ENCODE assay signal across 17 cellular contexts in genomic region chr4:98664959-98665358, GRCh38. TPM values are rescaled to one million over a fixed set of nuclear protein-coding genes. Genes with fewer than 3 reads are reported as not detected.
A peak's percentile ranks its signal among the peaks of the same experiment; 100 is the strongest.
DNase-seq lines count a peak whose midpoint lies in the region; ATAC-seq and TF ChIP-seq lines count a peak whose summit lies in the region.
"Had no signal": no experiment of that assay in that cellular context is flagged by ENCODE, and none has a peak within 500 bp of the region (broad histone marks: within the 10 kb centered on the region; RNA-seq: fewer than 3 reads in every experiment).

No MANE protein-coding gene starts in this region.

- TF ChIP-seq CTCF in KMS-11 (conservative IDR thresholded peaks at IDR 0.05; ENCODE audit: low read depth, low read length) (no peak), neural progenitor cell (IDR thresholded peaks at IDR 0.05) (no peak)

- H3K4me1 Mint-ChIP-seq in activated T-helper 1 cell treated with anti-CD3 and anti-CD28 coated beads, Interleukin-12 subunit alpha, Interleukin-12 subunit beta, Interleukin-2, Interleukin-4 antibody, amounts not matched to agents 30 ng/mL and 10 ng/mL and 1 ng/mL, durations not matched to agents 14 hours and 24 hours and 36 hours (ENCODE audit: low read depth), result peaks cover 50% of the 10 kb centered on the region
- H3K4me1 Mint-ChIP-seq in neural progenitor cell, result peaks cover 27% of the 10 kb centered on the region

- H4K20me1 ChIP-seq in KMS-11 (ENCODE audit: insufficient read depth) (no peaks in the 10 kb centered on the region), neural progenitor cell (ENCODE audit: low read depth) (no peaks in the 10 kb centered on the region)

- H3K4me3 Mint-ChIP-seq in activated T-helper 1 cell treated with anti-CD3 and anti-CD28 coated beads, Interleukin-12 subunit alpha, Interleukin-12 subunit beta, Interleukin-2, Interleukin-4 antibody, amounts not matched to agents 30 ng/mL and 10 ng/mL and 1 ng/mL, durations not matched to agents 14 hours and 24 hours and 36 hours, result no peak overlapping the region
- H3K4me3 Mint-ChIP-seq in neural progenitor cell, result no peak overlapping the region
- H3K4me3 Mint-ChIP-seq: stimulated activated naive CD8-positive, alpha-beta T cell treated with anti-CD3 and anti-CD28 coated beads, Interleukin-15, Interleukin-2, amounts not matched to agents 100 ng/mL and 50 ng/mL, for 24 hours had no signal

- ATAC-seq in GM21423 (IDR thresholded peaks at IDR 0.05; ENCODE audit: unreplicated experiment) (no peak), GM21390 (IDR thresholded peaks at IDR 0.05; ENCODE audit: unreplicated experiment) (no peak)

- no peaks in the 10 kb centered on the region for H3K79me2 ChIP-seq in KMS-11 (ENCODE audit: insufficient read depth, low read depth)
- no peaks in the 10 kb centered on the region for H3K79me2 ChIP-seq in neural progenitor cell (ENCODE audit: low read depth)

- H3K27me3 Mint-ChIP-seq in activated T-helper 1 cell treated with anti-CD3 and anti-CD28 coated beads, Interleukin-12 subunit alpha, Interleukin-12 subunit beta, Interleukin-2, Interleukin-4 antibody, amounts not matched to agents 30 ng/mL and 10 ng/mL and 1 ng/mL, durations not matched to agents 14 hours and 24 hours and 36 hours (ENCODE audit: insufficient read depth), result no peaks in the 10 kb centered on the region
- H3K27me3 Mint-ChIP-seq in neural progenitor cell (ENCODE audit: insufficient read depth, low read depth), result peaks cover 9% of the 10 kb centered on the region
- H3K27me3 Mint-ChIP-seq: stimulated activated naive CD8-positive, alpha-beta T cell treated with anti-CD3 and anti-CD28 coated beads, Interleukin-15, Interleukin-2, amounts not matched to agents 100 ng/mL and 50 ng/mL, for 24 hours had no signal

- H3K4me2 ChIP-seq in KMS-11, result peak overlapping the region; percentile 98; the same call in 1 of the 2 replicates
- H3K4me2 ChIP-seq in neural progenitor cell, result no peak overlapping the region

- H3K36me3 ChIP-seq in KMS-11 (ENCODE audit: insufficient read depth), result no peaks in the 10 kb centered on the region
- H3K36me3 ChIP-seq in neural progenitor cell, result no peaks in the 10 kb centered on the region
- H3K36me3 ChIP-seq: sigmoid colon had no signal

- H3K36me3 Mint-ChIP-seq in activated T-helper 1 cell treated with anti-CD3 and anti-CD28 coated beads, Interleukin-12 subunit alpha, Interleukin-12 subunit beta, Interleukin-2, Interleukin-4 antibody, amounts not matched to agents 30 ng/mL and 10 ng/mL and 1 ng/mL, durations not matched to agents 14 hours and 24 hours and 36 hours (ENCODE audit: low read depth), result peaks cover 7% of the 10 kb centered on the region
- peaks cover 5% of the 10 kb centered on the region for H3K36me3 Mint-ChIP-seq in neural progenitor cell

- H3K9me3 Mint-ChIP-seq in activated T-helper 1 cell treated with anti-CD3 and anti-CD28 coated beads, Interleukin-12 subunit alpha, Interleukin-12 subunit beta, Interleukin-2, Interleukin-4 antibody, amounts not matched to agents 30 ng/mL and 10 ng/mL and 1 ng/mL, durations not matched to agents 14 hours and 24 hours and 36 hours, result peaks cover 20% of the 10 kb centered on the region
- H3K9me3 Mint-ChIP-seq in neural progenitor cell, result peaks cover 20% of the 10 kb centered on the region
- H3K9me3 Mint-ChIP-seq: stimulated activated naive CD8-positive, alpha-beta T cell treated with anti-CD3 and anti-CD28 coated beads, Interleukin-15, Interleukin-2, amounts not matched to agents 100 ng/mL and 50 ng/mL, for 24 hours had no signal

- no peak overlapping the region for H3K9ac ChIP-seq in KMS-11
- no peak overlapping the region for H3K9ac ChIP-seq in neural progenitor cell

- peaks cover 51% of the 10 kb centered on the region for H3K4me1 ChIP-seq in KMS-11 (ENCODE audit: low read depth, poor library complexity, severe bottlenecking)
- peaks cover 35% of the 10 kb centered on the region for H3K4me1 ChIP-seq in neural progenitor cell

- H3K27me3 ChIP-seq in KMS-11 (ENCODE audit: insufficient read depth, low read depth) (no peaks in the 10 kb centered on the region), neural progenitor cell (peaks cover 12% of the 10 kb centered on the region)
- H3K27me3 ChIP-seq: sigmoid colon had no signal

- H2AFZ ChIP-seq in KMS-11 (ENCODE audit: low read depth), result no peak overlapping the region
- H2AFZ ChIP-seq in neural progenitor cell (replicated peaks), result no peak overlapping the region

- DNase-seq in activated CD4-positive, alpha-beta T cell treated with anti-CD3 and anti-CD28 coated beads for 48 hours, result peak; percentile 28
- DNase-seq in activated CD4-positive, alpha-beta T cell treated with anti-CD3 and anti-CD28 coated beads, Interleukin-2, amount 50 U/mL, for 4 hours, result no peak
- no peak for DNase-seq in activated T-helper 1 cell treated with anti-CD3 and anti-CD28 coated beads, Interleukin-12 subunit alpha, Interleukin-12 subunit beta, Interleukin-2, Interleukin-4 antibody, amounts not matched to agents 30 ng/mL and 10 ng/mL and 1 ng/mL, durations not matched to agents 14 hours and 24 hours and 36 hours (ENCODE audit: low spot score)
- peak; percentile 42 for DNase-seq in neural progenitor cell (ENCODE audit: low spot score)
- no peak for DNase-seq in NCI-H446 (lab: John Stamatoyannopoulos, UW)
- DNase-seq: GDM1, glutamatergic neuron, KG1, NCI-H1105, NCI-H2107, NCI-H526 treated with DMSO at 0.1 percent for 48 hours, sigmoid colon, trophoblast cell had no signal

- peaks cover 24% of the 10 kb centered on the region for H3F3A ChIP-seq in neural progenitor cell (ENCODE audit: low read depth)

- H3K4me3 ChIP-seq in KMS-11 (IDR thresholded peaks at IDR 0.05; ENCODE audit: insufficient read depth, low read depth, low read length) (no peak overlapping the region), neural progenitor cell (no peak overlapping the region)
- H3K4me3 ChIP-seq: sigmoid colon had no signal

- no peaks in the 10 kb centered on the region for H3K9me3 ChIP-seq in neural progenitor cell (ENCODE audit: low read depth)
- H3K9me3 ChIP-seq: sigmoid colon had no signal

- intact Hi-C loops in activated T-helper 1 cell treated with anti-CD3 and anti-CD28 coated beads, Interleukin-12 subunit alpha, Interleukin-12 subunit beta, Interleukin-2, Interleukin-4 antibody, amounts not matched to agents 30 ng/mL and 10 ng/mL and 1 ng/mL, durations not matched to agents 14 hours and 24 hours and 36 hours (cut with micrococcal nuclease), result loop anchor here (5.0 to 10.0 kb wide), 4 partner anchors 127 to 1280 kb away; partner anchors contain the start of genes ADH5 and DNAJB14

- peak overlapping the region; percentile 99; the same call in 1 of the 2 replicates for H3K27ac ChIP-seq in KMS-11
- no peak overlapping the region for H3K27ac ChIP-seq in neural progenitor cell
- H3K27ac ChIP-seq: sigmoid colon had no signal

- H3K27ac Mint-ChIP-seq in activated T-helper 1 cell treated with anti-CD3 and anti-CD28 coated beads, Interleukin-12 subunit alpha, Interleukin-12 subunit beta, Interleukin-2, Interleukin-4 antibody, amounts not matched to agents 30 ng/mL and 10 ng/mL and 1 ng/mL, durations not matched to agents 14 hours and 24 hours and 36 hours, result peak overlapping the region; percentile 77
- H3K27ac Mint-ChIP-seq in neural progenitor cell, result no peak overlapping the region

RNA-seq across cellular contexts. Expression of gene TSPAN5, which starts 6.5 kb away (rescaled TPM):
- 34.1 and 35.5 TPM in 2 replicates for total RNA-seq in activated T-helper 1 cell treated with anti-CD3 and anti-CD28 coated beads, Interleukin-12 subunit alpha, Interleukin-12 subunit beta, Interleukin-2, Interleukin-4 antibody, amounts not matched to agents 30 ng/mL and 10 ng/mL and 1 ng/mL, durations not matched to agents 14 hours and 24 hours and 36 hours
- 31.7 and 34.9 TPM in 2 replicates for total RNA-seq in neural progenitor cell (ENCODE audit: low replicate concordance)

Comparison
In these comparisons a context has a peak if more than half of its experiments do, and no peak if none do; other contexts are left out.
1. DNase-seq: peak in activated CD4-positive, alpha-beta T cell treated with anti-CD3 and anti-CD28 coated beads for 48 hours (single experiment) and neural progenitor cell (single experiment); none in activated CD4-positive, alpha-beta T cell treated with anti-CD3 and anti-CD28 coated beads, Interleukin-2, amount 50 U/mL, for 4 hours (0 of 2), activated T-helper 1 cell treated with anti-CD3 and anti-CD28 coated beads, Interleukin-12 subunit alpha, Interleukin-12 subunit beta, Interleukin-2, Interleukin-4 antibody, amounts not matched to agents 30 ng/mL and 10 ng/mL and 1 ng/mL, durations not matched to agents 14 hours and 24 hours and 36 hours (single experiment) and NCI-H446 (0 of 2).